ENCODE assay signal across 10 cellular contexts in genomic region chr1:9542425-9542824, GRCh38. TPM values are rescaled to one million over a fixed set of nuclear protein-coding genes. Genes with fewer than 3 reads are reported as not detected.
DNase-seq lines count a peak whose midpoint lies in the region; ATAC-seq and TF ChIP-seq lines count a peak whose summit lies in the region.
"Had no signal": no experiment of that assay in that cellular context is flagged by ENCODE, and none has a peak within 500 bp of the region (broad histone marks: within the 10 kb centered on the region; RNA-seq: fewer than 3 reads in every experiment).

No MANE protein-coding gene starts in this region.

- H3K4me1 ChIP-seq in BLaER1 treated with 17β-estradiol and CSF1 and Interleukin-3, amounts not matched to agents 10 nM and 100 nM = peaks cover 35 to 58% (median 48%) of the 10 kb centered on the region in 10 experiments
- H3K4me1 ChIP-seq in HEK293 (ENCODE audit: control insufficient read depth, insufficient read depth, low read length) = peaks cover 12% of the 10 kb centered on the region
- H3K4me1 ChIP-seq in body of pancreas = peaks cover 36% of the 10 kb centered on the region

- WGBS in body of pancreas, 2 donors = 13 to 16% methylated on average over 3 of the region's 3 CpGs

- TF ChIP-seq CTCF in HEK293 (tag by site-specific recombination; IDR thresholded peaks at IDR 0.05) (no peak), body of pancreas (IDR thresholded peaks at IDR 0.05) (no peak)

- H3K27me3 ChIP-seq in BLaER1 treated with 17β-estradiol and CSF1 and Interleukin-3, amounts not matched to agents 10 nM and 100 nM = no peaks in the 10 kb centered on the region
- no peaks in the 10 kb centered on the region for H3K27me3 ChIP-seq in body of pancreas

- no peak for TF ChIP-seq POLR2A in body of pancreas (IDR thresholded peaks at IDR 0.05)

- H3K27ac ChIP-seq in BLaER1 treated with 17β-estradiol and CSF1 and Interleukin-3, amounts not matched to agents 10 nM and 100 nM = 0 out of 22 replicates have a peak overlapping the region, but pooled peaks of 1 of the 11 experiments have one; percentile 8
- no peak overlapping the region for H3K27ac ChIP-seq in HEK293 (ENCODE audit: extremely low read depth, low read depth, low read length)
- no peak overlapping the region for H3K27ac ChIP-seq in body of pancreas

- H3K4me3 ChIP-seq in BLaER1 treated with 17β-estradiol and CSF1 and Interleukin-3, amounts not matched to agents 10 nM and 100 nM = no peak overlapping the region
- H3K4me3 ChIP-seq in HEK293 (ENCODE audit: low read depth, low read length) = no peak overlapping the region
- no peak overlapping the region for H3K4me3 ChIP-seq in body of pancreas
- H3K4me3 ChIP-seq: mucosa of descending colon had no signal

- peak overlapping the region; percentile 50 to 96 (median 86); a peak in 21 of 22 replicates for H3K4me2 ChIP-seq in BLaER1 treated with 17β-estradiol and CSF1 and Interleukin-3, amounts not matched to agents 10 nM and 100 nM

- H3K9me3 ChIP-seq in BLaER1 treated with 17β-estradiol and CSF1 and Interleukin-3, amounts not matched to agents 10 nM and 100 nM (replicated peaks in 1 of 11) = peaks cover 0 to 6% (median 1%) of the 10 kb centered on the region in 11 experiments; a peak in 6 of 22 replicates
- H3K9me3 ChIP-seq in HEK293 (ENCODE audit: control insufficient read depth, insufficient read depth, low read depth, low read length) (no peaks in the 10 kb centered on the region), body of pancreas (no peaks in the 10 kb centered on the region)
- H3K9me3 ChIP-seq: mucosa of descending colon had no signal

- DNase-seq in body of pancreas (peak in 3 of 4 donors; percentile 22 to 46 (median 38)), medulla oblongata (ENCODE audit: extremely low spot score) (peak; percentile 73), OCI-M1 (lab: John Stamatoyannopoulos, UW) (no peak), NOMO-1 (lab: John Stamatoyannopoulos, UW; ENCODE audit: unreplicated experiment in 2 of 2) (no peak)

- H4K20me1 ChIP-seq in BLaER1 treated with 17β-estradiol and CSF1 and Interleukin-3, amounts not matched to agents 10 nM and 100 nM = peaks cover 63 to 79% (median 78%) of the 10 kb centered on the region in 11 experiments; a peak in 21 of 22 replicates

- intact Hi-C loops in body of pancreas (cut with DNase I) = no loop called here

- peaks cover 0 to 43% (median 14%) of the 10 kb centered on the region in 11 experiments; a peak in 16 of 22 replicates for H3K36me3 ChIP-seq in BLaER1 treated with 17β-estradiol and CSF1 and Interleukin-3, amounts not matched to agents 10 nM and 100 nM
- H3K36me3 ChIP-seq in HEK293 (ENCODE audit: control insufficient read depth in 2 of 2, insufficient read depth in 1 of 2, low read length in 2 of 2) (no peaks in the 10 kb centered on the region), body of pancreas (replicated peaks in 1 of 2; ENCODE audit: insufficient read depth in 1 of 2, low read depth in 2 of 2) (no peaks in the 10 kb centered on the region)

- POLR2A ChIA-PET in HEK293 (lab: Yijun Ruan, JAX) = no interaction called here

- H3K9ac ChIP-seq in BLaER1 treated with 17β-estradiol and CSF1 and Interleukin-3, amounts not matched to agents 10 nM and 100 nM = peak overlapping the region in 9 of 11 experiments; percentile 3 to 46 (median 32); a peak in 10 of 22 replicates

- CTCF ChIA-PET in HEK293 (lab: Yijun Ruan, JAX) = interaction anchor here (0.9 kb wide), 1 partner anchor 253 kb away, joined by 4 read pairs; no protein-coding TSS in a partner anchor

- ATAC-seq in body of pancreas (no peak), GM18868 (IDR thresholded peaks at IDR 0.05; ENCODE audit: unreplicated experiment) (no peak), GM21447 (IDR thresholded peaks at IDR 0.05; ENCODE audit: unreplicated experiment) (no peak)
- ATAC-seq: mucosa of descending colon, Panc1 had no signal

TF ChIP-seq in HEK293, 187 proteins besides CTCF, POLR2A, EP300 and RAD21:
- TF ChIP-seq ZNF10 (tag by site-specific recombination; IDR thresholded peaks at IDR 0.05) = peak; percentile 69; the same call in 1 of the 2 replicates
- TF ChIP-seq SCRT2 (tag by site-specific recombination; IDR thresholded peaks at IDR 0.05) = peak; percentile 73
- TF ChIP-seq YY1 (tag by site-specific recombination; IDR thresholded peaks at IDR 0.05) = no peak
- 0 out of 2 replicates have a peak, but pooled peaks have one; percentile 13 for TF ChIP-seq PRDM6 (tag by site-specific recombination; IDR thresholded peaks at IDR 0.05)
- no peak for TF ChIP-seq ZNF510 (tag by site-specific recombination; IDR thresholded peaks at IDR 0.05; ENCODE audit: insufficient replicate concordance)

RNA-seq across cellular contexts. Expression of gene SLC25A33, which starts 3.2 kb away (rescaled TPM):
- total RNA-seq in body of pancreas = 1 to 10 TPM; 1.0 to 2.0 TPM

RNA-seq across cellular contexts. Expression of gene TMEM201, which starts 46.3 kb away (rescaled TPM):
- total RNA-seq in body of pancreas = 10 to 100 TPM in 1 of 2 donors, 1 to 10 TPM in 1; 7.3 to 12.5 TPM

Comparison
In these comparisons a context has a peak if more than half of its experiments do, and no peak if none do; other contexts are left out.
1. DNase-seq: peak in body of pancreas (3 of 4) and medulla oblongata (single experiment); none in OCI-M1 (single experiment) and NOMO-1 (0 of 2).